In genomic region chr20:50388733-50389436, GRCh38 we compare ENCODE assay signal across 18 cellular contexts.
DNase-seq lines count a peak whose midpoint lies in the region; ATAC-seq and TF ChIP-seq lines count a peak whose summit lies in the region.
"Had no signal": no experiment of that assay in that cellular context is flagged by ENCODE, and none has a peak within 500 bp of the region (broad histone marks: within the 10 kb centered on the region; RNA-seq: fewer than 3 reads in every experiment).

No MANE protein-coding gene starts in this region.

- CTCF ChIA-PET in CD8-positive, alpha-beta T cell (lab: Charles Lee), result no interaction called here
- CTCF ChIA-PET in OCI-LY7 (lab: Charles Lee; ENCODE audit: unreplicated experiment), result no interaction called here

- no peaks in the 10 kb centered on the region for H3K36me3 ChIP-seq in CD8-positive, alpha-beta T cell (ENCODE audit: insufficient read depth, low read length)
- H3K36me3 ChIP-seq in hepatocyte (replicated peaks; ENCODE audit: insufficient read depth, low read depth) (no peaks in the 10 kb centered on the region), gastrocnemius medialis (no peaks in the 10 kb centered on the region), SJCRH30 (no peaks in the 10 kb centered on the region), OCI-LY7 (ENCODE audit: insufficient read depth, low read length) (no peaks in the 10 kb centered on the region)

- peaks cover 43% of the 10 kb centered on the region for H3K4me1 Mint-ChIP-seq in CD8-positive, alpha-beta T cell (ENCODE audit: low read depth)

- H3K79me2 ChIP-seq in hepatocyte (no peaks in the 10 kb centered on the region), OCI-LY7 (ENCODE audit: insufficient read depth, low read depth, low read length) (no peaks in the 10 kb centered on the region)

- H3K4me3 ChIP-seq in CD8-positive, alpha-beta T cell (ENCODE audit: low read depth, low read length), result no peak overlapping the region
- no peak overlapping the region for H3K4me3 ChIP-seq in hepatocyte
- H3K4me3 ChIP-seq in gastrocnemius medialis, result no peak overlapping the region
- H3K4me3 ChIP-seq in SJCRH30, result no peak overlapping the region
- H3K4me3 ChIP-seq in OCI-LY7 (ENCODE audit: low read depth, low read length, poor library complexity, severe bottlenecking), result no peak overlapping the region
- H3K4me3 ChIP-seq: dorsolateral prefrontal cortex, GM12878 had no signal

- no peaks in the 10 kb centered on the region for H3K9me3 Mint-ChIP-seq in CD8-positive, alpha-beta T cell
- H3K9me3 Mint-ChIP-seq: HFFc6 had no signal

- no peaks in the 10 kb centered on the region for H3K27me3 ChIP-seq in CD8-positive, alpha-beta T cell (ENCODE audit: insufficient read depth, low read length)
- H3K27me3 ChIP-seq in hepatocyte (no peaks in the 10 kb centered on the region), gastrocnemius medialis (no peaks in the 10 kb centered on the region), SJCRH30 (peaks cover 12% of the 10 kb centered on the region)
- H3K27me3 ChIP-seq: dorsolateral prefrontal cortex had no signal

- 68% methylated on average over 11 of the region's 11 CpGs for WGBS in hepatocyte (ENCODE audit: low lambda C conversion rate, missing lambda C conversion rate)

- no peak for DNase-seq in CD8-positive, alpha-beta T cell
- no peak for DNase-seq in hepatocyte (ENCODE audit: low spot score)
- DNase-seq in gastrocnemius medialis, result no peak
- no peak for DNase-seq in GM19240 (ENCODE audit: insufficient read length, low spot score)
- DNase-seq in SJCRH30, result no peak
- no peak for DNase-seq in nucleus accumbens (lab: John Stamatoyannopoulos, UW)
- no peak for DNase-seq in OCI-LY7 (ENCODE audit: low spot score)
- DNase-seq: activated CD4-positive, alpha-beta T cell treated with anti-CD3 and anti-CD28 coated beads, Interleukin-2, amount 50 U/mL, for 1 hour; dorsolateral prefrontal cortex; HFFc6; NCI-H146; NCI-H446; stimulated activated CD4-positive, alpha-beta T cell treated with anti-CD3 and anti-CD28 coated beads, Interleukin-2, amount 100 ng/mL, for 24 hours had no signal

- in situ Hi-C loops in gastrocnemius medialis (cut with MboI; ENCODE audit: low sequenced_read_pairs in 4 of 4), result loop anchor here in 1 of 4 donors (25.0 kb wide), 1 partner anchor 102 kb away; no protein-coding TSS in a partner anchor

- H3K9me2 ChIP-seq in hepatocyte (replicated peaks; ENCODE audit: insufficient read depth), result no peaks in the 10 kb centered on the region
- no peaks in the 10 kb centered on the region for H3K9me2 ChIP-seq in OCI-LY7 (ENCODE audit: insufficient read depth, low read length)

- no peaks in the 10 kb centered on the region for H3K36me3 Mint-ChIP-seq in CD8-positive, alpha-beta T cell
- H3K36me3 Mint-ChIP-seq: activated naive CD4-positive, alpha-beta T cell treated with anti-CD3 and anti-CD28 coated beads, Interleukin-2, amount 50 U/mL, for 72 hours had no signal

- TF ChIP-seq CTCF in CD8-positive, alpha-beta T cell (IDR thresholded peaks at IDR 0.05), result no peak
- no peak for TF ChIP-seq CTCF in VCaP (conservative IDR thresholded peaks at IDR 0.05)
- no peak for TF ChIP-seq CTCF in hepatocyte (IDR thresholded peaks at IDR 0.05; ENCODE audit: poor library complexity)
- TF ChIP-seq CTCF in gastrocnemius medialis (IDR thresholded peaks at IDR 0.05 in 4 of 5, conservative IDR thresholded peaks at IDR 0.05 in 1 of 5), result no peak
- TF ChIP-seq CTCF in OCI-LY7 (conservative IDR thresholded peaks at IDR 0.05; ENCODE audit: low read length), result no peak

- BruUV-seq in OCI-LY7 (replicated peaks; lab: Mats Ljungman, UMichigan), result no TSS peak

- no peaks in the 10 kb centered on the region for H4K20me1 ChIP-seq in hepatocyte (ENCODE audit: insufficient read depth, poor library complexity, severe bottlenecking)
- no peaks in the 10 kb centered on the region for H4K20me1 ChIP-seq in OCI-LY7 (ENCODE audit: insufficient read depth, low read length)

- no peak overlapping the region for H3K27ac ChIP-seq in CD8-positive, alpha-beta T cell (ENCODE audit: low read depth, low read length)
- H3K27ac ChIP-seq in VCaP (peak overlapping the region; percentile 34), hepatocyte (no peak overlapping the region), gastrocnemius medialis (peak overlapping the region; percentile 93 to 100 (median 96)), SJCRH30 (no peak overlapping the region), OCI-LY7 (ENCODE audit: low read depth, low read length, poor library complexity, severe bottlenecking) (no peak overlapping the region)
- H3K27ac ChIP-seq: dorsolateral prefrontal cortex had no signal

- H3K4me2 ChIP-seq in hepatocyte (peak overlapping the region; percentile 5), OCI-LY7 (ENCODE audit: low read length) (no peak overlapping the region)

- no peaks in the 10 kb centered on the region for H3K9me3 ChIP-seq in CD8-positive, alpha-beta T cell (ENCODE audit: low read length)
- no peaks in the 10 kb centered on the region for H3K9me3 ChIP-seq in hepatocyte (ENCODE audit: low read depth)
- H3K9me3 ChIP-seq in gastrocnemius medialis, result no peaks in the 10 kb centered on the region
- H3K9me3 ChIP-seq in SJCRH30 (replicated peaks), result no peaks in the 10 kb centered on the region
- H3K9me3 ChIP-seq in OCI-LY7 (ENCODE audit: low read length), result no peaks in the 10 kb centered on the region

- peak overlapping the region; percentile 34 for H3K27ac Mint-ChIP-seq in CD8-positive, alpha-beta T cell
- H3K27ac Mint-ChIP-seq: HFFc6 had no signal

- ATAC-seq in CD8-positive, alpha-beta T cell, result no peak
- ATAC-seq in gastrocnemius medialis, result no peak
- ATAC-seq: activated naive CD4-positive, alpha-beta T cell treated with anti-CD3 and anti-CD28 coated beads, Interleukin-2, amount 50 U/mL, for 72 hours; esophagus mucosa; GM12878; sciatic nerve had no signal

- H3K4me1 ChIP-seq in CD8-positive, alpha-beta T cell (ENCODE audit: insufficient read depth, low read length), result peaks cover 30% of the 10 kb centered on the region
- H3K4me1 ChIP-seq in hepatocyte (ENCODE audit: insufficient read depth) (peaks cover 9% of the 10 kb centered on the region), gastrocnemius medialis (peaks cover 19 to 20% of the 10 kb centered on the region in 2 donors), SJCRH30 (peaks cover 6% of the 10 kb centered on the region; the same call in 1 of the 2 replicates), OCI-LY7 (ENCODE audit: insufficient read depth, low read length, poor library complexity, severe bottlenecking) (no peaks in the 10 kb centered on the region)

- TF ChIP-seq POLR2A in gastrocnemius medialis (IDR thresholded peaks at IDR 0.05), result no peak

- POLR2A ChIA-PET in CD8-positive, alpha-beta T cell (lab: Charles Lee), result no interaction called here
- POLR2A ChIA-PET in OCI-LY7 (lab: Charles Lee), result no interaction called here

- no peak overlapping the region for H3K4me3 Mint-ChIP-seq in CD8-positive, alpha-beta T cell
- H3K4me3 Mint-ChIP-seq: HFFc6 had no signal

- intact Hi-C loops in CD8-positive, alpha-beta T cell (cut with DNase I, micrococcal nuclease), result loop anchor here in 1 of 2 experiments (5.0 kb wide), 1 partner anchor 52 kb away; no protein-coding TSS in a partner anchor
- intact Hi-C loops in gastrocnemius medialis (cut with DNase I; ENCODE audit: low total_unique reads) (no loop called here), OCI-LY7 (cut with micrococcal nuclease; ENCODE audit: unreplicated experiment) (no loop called here)

- peaks cover 4% of the 10 kb centered on the region for H3K27me3 Mint-ChIP-seq in CD8-positive, alpha-beta T cell (ENCODE audit: low read depth)

- H2AFZ ChIP-seq in hepatocyte, result no peak overlapping the region
- no peak overlapping the region for H2AFZ ChIP-seq in OCI-LY7 (ENCODE audit: low read length)

Comparison
In these comparisons a context has a peak if more than half of its experiments do, and no peak if none do; other contexts are left out.
1. H3K27ac ChIP-seq: peak in VCaP (single experiment) and gastrocnemius medialis (4 of 4); none in CD8-positive, alpha-beta T cell (single experiment), hepatocyte (single experiment), SJCRH30 (single experiment) and OCI-LY7 (single experiment).